In the genomic region with DNA sequence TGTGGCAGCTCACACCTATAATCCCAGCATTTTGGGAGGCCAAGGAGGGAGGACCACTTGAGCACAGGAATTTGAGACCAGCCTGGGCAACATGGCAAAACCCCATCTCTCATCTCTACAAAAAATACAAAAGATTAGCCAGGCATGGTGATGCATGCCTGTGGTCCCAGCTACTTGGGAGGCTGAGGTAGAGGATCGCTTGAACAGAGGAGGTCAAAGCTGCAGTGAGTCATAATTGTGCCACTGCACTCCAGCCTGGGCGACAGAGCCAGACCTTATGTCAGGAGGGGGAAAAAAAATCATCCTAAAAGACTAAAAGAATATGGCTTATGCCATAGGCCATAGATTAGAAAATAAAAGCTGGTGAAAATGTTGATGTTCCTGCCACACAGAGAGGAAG, we compare ENCODE assay signal across 16 cellular contexts. TPM values are rescaled to one million over a fixed set of nuclear protein-coding genes. Genes with fewer than 3 reads are reported as not detected.
"Had no signal": no experiment of that assay in that cellular context is flagged by ENCODE, and none has a peak within 500 bp of the region (broad histone marks: within the 10 kb centered on the region; RNA-seq: fewer than 3 reads in every experiment).

No MANE protein-coding gene starts in this region.

RNA-seq across cellular contexts. Expression of a gene that starts 39.6 kb away (rescaled TPM):
- total RNA-seq: activated B cell treated with CpG ODN at 0.5 μM for 24 hours; activated CD4-positive, alpha-beta memory T cell treated with anti-CD3 and anti-CD28 coated beads for 36 hours; activated CD4-positive, alpha-beta T cell treated with anti-CD3 and anti-CD28 coated beads, Interleukin-2, amount 10 ng/mL, durations not matched to agents 24 days and 14 days; activated CD8-positive, alpha-beta memory T cell treated with anti-CD3 and anti-CD28 coated beads for 36 hours; activated CD8-positive, alpha-beta T cell treated with anti-CD3 and anti-CD28 coated beads for 36 hours; activated naive CD4-positive, alpha-beta T cell treated with anti-CD3 and anti-CD28 coated beads for 36 hours; activated naive CD4-positive, alpha-beta T cell treated with anti-CD3 and anti-CD28 coated beads, Interleukin-2, amount 50 U/mL, for 72 hours; activated naive CD8-positive, alpha-beta T cell treated with anti-CD3 and anti-CD28 coated beads for 36 hours; activated T-cell treated with anti-CD3 and anti-CD28 coated beads, Interleukin-2, amount 50 U/mL, for 4 hours; activated T-cell treated with anti-CD3 and anti-CD28 coated beads, Interleukin-2, amount 50 U/mL, for 72 hours; activated T-helper 1 cell treated with anti-CD3 and anti-CD28 coated beads, Interleukin-12 subunit alpha, Interleukin-12 subunit beta, Interleukin-2, Interleukin-4 antibody, amounts not matched to agents 30 ng/mL and 10 ng/mL and 1 ng/mL, durations not matched to agents 14 hours and 24 hours and 36 hours; activated T-helper 17 cell treated with anti-CD3 and anti-CD28 coated beads, Interleukin-2, amount 50 U/mL, for 72 hours; aorta; astrocyte; breast epithelium; cardiac septum had no signal
